10 cellular contexts compared by ENCODE assay signal in genomic region chr14:73783107-73783727, GRCh38.
DNase-seq lines count a peak whose midpoint lies in the region; ATAC-seq and TF ChIP-seq lines count a peak whose summit lies in the region.
"Had no signal": no experiment of that assay in that cellular context is flagged by ENCODE, and none has a peak within 500 bp of the region (broad histone marks: within the 10 kb centered on the region; RNA-seq: fewer than 3 reads in every experiment).

No MANE protein-coding gene starts in this region.

- H2AFZ ChIP-seq in parathyroid adenoma = no peak overlapping the region

- CTCF ChIA-PET in Caco-2 (lab: Charles Lee) = interaction anchor here (1.6 kb wide), 1 partner anchor 54 kb away, joined by 7 read pairs; no protein-coding TSS in a partner anchor

- H3K27ac Mint-ChIP-seq in Caco-2 (ENCODE audit: unreplicated experiment) (peak overlapping the region; percentile 77), endodermal cell (peak overlapping the region; percentile 87)

- H3K9me3 Mint-ChIP-seq in Caco-2 (ENCODE audit: unreplicated experiment) = no peaks in the 10 kb centered on the region
- H3K9me3 Mint-ChIP-seq in endodermal cell = no peaks in the 10 kb centered on the region

- DNase-seq in Caco-2 (peak; percentile 52 to 71), NT2/D1 (ENCODE audit: low read depth, low spot score) (peak; percentile 44), endodermal cell (peak; percentile 70), HCEC 1CT (no peak), WERI-Rb-1 (no peak)
- DNase-seq in stimulated activated CD4-positive, alpha-beta T cell treated with anti-CD3 and anti-CD28 coated beads, Interleukin-2, amount 100 ng/mL, for 24 hours = no peak
- DNase-seq: H7, retina had no signal

- H3K27me3 Mint-ChIP-seq in Caco-2 (ENCODE audit: insufficient read depth, unreplicated experiment) = no peaks in the 10 kb centered on the region
- peaks cover 21% of the 10 kb centered on the region for H3K27me3 Mint-ChIP-seq in endodermal cell (ENCODE audit: insufficient read depth)

- peak overlapping the region; percentile 93 for H3K4me2 ChIP-seq in parathyroid adenoma (ENCODE audit: low read length)

- intact Hi-C loops in Caco-2 (cut with micrococcal nuclease; ENCODE audit: unreplicated experiment) = loop anchor here (1.0 kb wide), 1 partner anchor 11 kb away; no protein-coding TSS in a partner anchor

- 45 to 75% methylated on average over 10 of the region's 10 CpGs for WGBS in endodermal cell (ENCODE audit: insufficient coverage in 1 of 2, insufficient read length in 1 of 2), 2 experiments

- H3K27me3 ChIP-seq in Caco-2 (replicated peaks; ENCODE audit: control insufficient read depth, insufficient read depth, low read length) = no peaks in the 10 kb centered on the region
- peaks cover 73% of the 10 kb centered on the region for H3K27me3 ChIP-seq in NT2/D1 (ENCODE audit: insufficient read depth, insufficient read length)
- no peaks in the 10 kb centered on the region for H3K27me3 ChIP-seq in endodermal cell (ENCODE audit: control insufficient read depth, insufficient read depth, low read length, poor library complexity, severe bottlenecking)
- H3K27me3 ChIP-seq in parathyroid adenoma (ENCODE audit: control insufficient read depth, insufficient read depth, low read length) = no peaks in the 10 kb centered on the region
- H3K27me3 ChIP-seq in WERI-Rb-1 (ENCODE audit: insufficient read depth, low read depth, severe bottlenecking) = no peaks in the 10 kb centered on the region

- POLR2A ChIA-PET in Caco-2 (lab: Charles Lee) = no interaction called here

- peaks cover 46% of the 10 kb centered on the region for H3K79me2 ChIP-seq in parathyroid adenoma

- ATAC-seq in GM19351 (IDR thresholded peaks at IDR 0.05; ENCODE audit: unreplicated experiment) = no peak

- H3K9me3 ChIP-seq in Caco-2 (no peaks in the 10 kb centered on the region), NT2/D1 (ENCODE audit: insufficient read depth, low read length) (no peaks in the 10 kb centered on the region), endodermal cell (ENCODE audit: control insufficient read depth, low read length) (no peaks in the 10 kb centered on the region), parathyroid adenoma (ENCODE audit: control insufficient read depth, low read length) (no peaks in the 10 kb centered on the region), WERI-Rb-1 (ENCODE audit: severe bottlenecking) (no peaks in the 10 kb centered on the region)

- H3K27ac ChIP-seq in endodermal cell (ENCODE audit: low read depth, low read length) (peak overlapping the region; percentile 83), parathyroid adenoma (peak overlapping the region; percentile 100), WERI-Rb-1 (no peak overlapping the region)

- BruUV-seq in Caco-2 (replicated peaks; lab: Mats Ljungman, UMichigan) = no TSS peak

- H3K4me3 ChIP-seq in Caco-2 (ENCODE audit: low read depth, low read length) = no peak overlapping the region
- H3K4me3 ChIP-seq in NT2/D1 (ENCODE audit: insufficient read length, low read depth) = no peak overlapping the region
- no peak overlapping the region for H3K4me3 ChIP-seq in endodermal cell (ENCODE audit: low read length)
- H3K4me3 ChIP-seq in parathyroid adenoma (ENCODE audit: low read depth, low read length) = peak overlapping the region; percentile 12
- H3K4me3 ChIP-seq in WERI-Rb-1 (ENCODE audit: low read depth, low read length) = no peak overlapping the region

- H3K36me3 Mint-ChIP-seq in Caco-2 (ENCODE audit: insufficient read depth, unreplicated experiment) = peaks cover 26% of the 10 kb centered on the region
- peaks cover 6% of the 10 kb centered on the region for H3K36me3 Mint-ChIP-seq in endodermal cell (ENCODE audit: low read depth)

- TF ChIP-seq CTCF in Caco-2 (IDR thresholded peaks at IDR 0.05; ENCODE audit: insufficient read depth in 1 of 2, low read depth in 1 of 2, low read length in 1 of 2, severe bottlenecking in 1 of 2, unreplicated experiment in 1 of 2) (no peak), endodermal cell (conservative IDR thresholded peaks at IDR 0.05) (no peak), parathyroid adenoma (IDR thresholded peaks at IDR 0.05) (no peak), WERI-Rb-1 (IDR thresholded peaks at IDR 0.05; ENCODE audit: low read depth, low read length) (no peak)

- H3K4me3 Mint-ChIP-seq in Caco-2 (ENCODE audit: unreplicated experiment) (peak overlapping the region; percentile 9), endodermal cell (peak overlapping the region; percentile 12)

- H3K4me1 Mint-ChIP-seq in Caco-2 (ENCODE audit: low read depth, unreplicated experiment) = peaks cover 33% of the 10 kb centered on the region
- H3K4me1 Mint-ChIP-seq in endodermal cell = peaks cover 46% of the 10 kb centered on the region

- H3K4me1 ChIP-seq in Caco-2 (peaks cover 40% of the 10 kb centered on the region), NT2/D1 (ENCODE audit: insufficient read depth, insufficient read length) (peaks cover 6% of the 10 kb centered on the region), endodermal cell (ENCODE audit: control insufficient read depth, insufficient read depth, low read length) (peaks cover 16% of the 10 kb centered on the region), parathyroid adenoma (peaks cover 48% of the 10 kb centered on the region)

- H3K9ac ChIP-seq in NT2/D1 (ENCODE audit: insufficient read length, low read depth) = no peak overlapping the region
- H3K9ac ChIP-seq in endodermal cell (ENCODE audit: extremely low read depth, low read length, poor library complexity, severe bottlenecking) = no peak overlapping the region
- no peak overlapping the region for H3K9ac ChIP-seq in parathyroid adenoma

- H3K36me3 ChIP-seq in Caco-2 (ENCODE audit: control insufficient read depth, insufficient read depth, low read length) (no peaks in the 10 kb centered on the region; the same call in 1 of the 2 replicates), NT2/D1 (ENCODE audit: insufficient read depth, insufficient read length, low read length) (no peaks in the 10 kb centered on the region), endodermal cell (ENCODE audit: control insufficient read depth, insufficient read depth, low read length) (no peaks in the 10 kb centered on the region), parathyroid adenoma (ENCODE audit: control insufficient read depth, insufficient read depth, low read length) (no peaks in the 10 kb centered on the region), WERI-Rb-1 (no peaks in the 10 kb centered on the region)

Comparison
In these comparisons a context has a peak if more than half of its experiments do, and no peak if none do; other contexts are left out.
1. DNase-seq: peak in Caco-2 (2 of 2), NT2/D1 (single experiment) and endodermal cell (single experiment); none in stimulated activated CD4-positive, alpha-beta T cell treated with anti-CD3 and anti-CD28 coated beads, Interleukin-2, amount 100 ng/mL, for 24 hours (0 of 2), HCEC 1CT (single experiment) and WERI-Rb-1 (single experiment).